9 cellular contexts compared by ENCODE assay signal in the genomic region with DNA sequence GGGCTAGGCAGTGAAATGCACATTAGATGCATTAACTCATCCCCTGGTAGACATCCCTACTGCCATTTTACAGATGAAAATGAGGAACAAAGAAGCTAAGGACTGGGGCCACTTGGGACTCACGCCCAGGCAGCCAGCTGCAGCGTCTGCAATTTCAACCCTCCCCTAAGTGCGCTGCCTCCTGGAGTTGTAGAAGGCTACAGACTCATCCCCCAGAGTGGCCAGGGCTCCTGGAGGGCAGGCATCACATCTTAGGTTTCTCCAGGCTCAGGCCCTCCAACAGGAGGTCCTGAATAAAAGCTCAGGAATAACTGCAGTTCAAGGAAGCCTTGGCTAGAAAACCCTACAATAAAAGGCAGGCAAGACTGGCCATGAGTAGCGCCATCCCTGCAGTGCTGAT. TPM values are rescaled to one million over a fixed set of nuclear protein-coding genes. Genes with fewer than 3 reads are reported as not detected.
A peak's percentile ranks its signal among the peaks of the same experiment; 100 is the strongest.
DNase-seq lines count a peak whose midpoint lies in the region; ATAC-seq and TF ChIP-seq lines count a peak whose summit lies in the region.
"Had no signal": no experiment of that assay in that cellular context is flagged by ENCODE, and none has a peak within 500 bp of the region (broad histone marks: within the 10 kb centered on the region; RNA-seq: fewer than 3 reads in every experiment).

No MANE protein-coding gene starts in this region.

- no peak for TF ChIP-seq POLR2A in testis (IDR thresholded peaks at IDR 0.05)

- peak overlapping the region; percentile 68 for H3K9ac ChIP-seq in adipocyte (ENCODE audit: low read length)

- H3K4me1 ChIP-seq in adipocyte (ENCODE audit: control insufficient read depth, insufficient read depth, low read length): peaks cover 73% of the 10 kb centered on the region
- H3K4me1 ChIP-seq in testis: peaks cover 62% of the 10 kb centered on the region

- 49 to 81% methylated on average over 4 of the region's 4 CpGs for WGBS in testis, 2 donors

- TF ChIP-seq CTCF in testis (IDR thresholded peaks at IDR 0.05): no peak

- peak overlapping the region in 1 of 2 donors; percentile 56 for H3K27ac ChIP-seq in testis

- H3K4me1 Mint-ChIP-seq in memory B cell: peaks cover 64% of the 10 kb centered on the region

- H3K27me3 ChIP-seq in adipocyte (replicated peaks; ENCODE audit: control insufficient read depth, insufficient read depth, low read length) (no peaks in the 10 kb centered on the region), testis (no peaks in the 10 kb centered on the region)

- H3K36me3 ChIP-seq in adipocyte (ENCODE audit: control insufficient read depth, insufficient read depth, low read length, severe bottlenecking) (no peaks in the 10 kb centered on the region), testis (ENCODE audit: low read depth, missing control alignments) (no peaks in the 10 kb centered on the region)

- ATAC-seq in memory B cell (ENCODE audit: low read depth): peak; percentile 91

- H3K27ac Mint-ChIP-seq in memory B cell: peak overlapping the region; percentile 62

- H3K9me3 Mint-ChIP-seq in memory B cell: no peaks in the 10 kb centered on the region

- H3K36me3 Mint-ChIP-seq in memory B cell: peaks cover 8% of the 10 kb centered on the region

- H3K27me3 Mint-ChIP-seq in memory B cell: no peaks in the 10 kb centered on the region

- peak overlapping the region; percentile 74 for H3K4me3 Mint-ChIP-seq in memory B cell

- intact Hi-C loops in testis (cut with DNase I; ENCODE audit: low total_unique reads): no loop called here

- no peaks in the 10 kb centered on the region for H3K9me3 ChIP-seq in adipocyte (ENCODE audit: control insufficient read depth, low read length)
- no peaks in the 10 kb centered on the region for H3K9me3 ChIP-seq in testis

- H3K4me3 ChIP-seq in adipocyte (ENCODE audit: low read length) (peak overlapping the region; percentile 22), testis (no peak overlapping the region)

- peak; percentile 16 for DNase-seq in SKM-1 treated with dmso at 0.1 percent for 144 hours (lab: John Stamatoyannopoulos, UW; ENCODE audit: unreplicated experiment)
- DNase-seq in SKM-1 (lab: John Stamatoyannopoulos, UW; ENCODE audit: unreplicated experiment): no peak
- DNase-seq in adipocyte (ENCODE audit: low read depth): no peak
- DNase-seq in memory B cell (ENCODE audit: low spot score in 2 of 2): no peak
- peak; percentile 19 for DNase-seq in testis
- DNase-seq in NCI-H1048 (lab: John Stamatoyannopoulos, UW): no peak
- no peak for DNase-seq in stimulated activated CD8-positive, alpha-beta memory T cell treated with anti-CD3 and anti-CD28 coated beads, Interleukin-4, amount 100 ng/mL, for 48 hours
- DNase-seq in stimulated activated CD4-positive, alpha-beta T cell treated with anti-CD3 and anti-CD28 coated beads, Interleukin-12 subunit alpha, Interleukin-12 subunit beta, amount 100 ng/mL, for 4 hours: no peak
- DNase-seq: SHP77 treated with DMSO at 0.1 percent for 48 hours had no signal

RNA-seq across cellular contexts. Expression of a gene that starts 31.5 kb away (rescaled TPM):
- 100 to 1,000 TPM; 147 to 207 TPM for total RNA-seq in testis
- polyA plus RNA-seq in testis (ENCODE audit: insufficient read depth, low read depth, low replicate concordance): 502 TPM

Comparison
In these comparisons a context has a peak if more than half of its experiments do, and no peak if none do; other contexts are left out.
1. DNase-seq: peak in SKM-1 treated with dmso at 0.1 percent for 144 hours (single experiment) and testis (single experiment); none in SKM-1 (single experiment), adipocyte (single experiment), memory B cell (0 of 2), NCI-H1048 (single experiment), stimulated activated CD8-positive, alpha-beta memory T cell treated with anti-CD3 and anti-CD28 coated beads, Interleukin-4, amount 100 ng/mL, for 48 hours (single experiment) and stimulated activated CD4-positive, alpha-beta T cell treated with anti-CD3 and anti-CD28 coated beads, Interleukin-12 subunit alpha, Interleukin-12 subunit beta, amount 100 ng/mL, for 4 hours (single experiment).